ENCODE assay signal across 8 cellular contexts in genomic region chr3:56988874-56989433, GRCh38.
DNase-seq lines count a peak whose midpoint lies in the region; ATAC-seq and TF ChIP-seq lines count a peak whose summit lies in the region.

No MANE protein-coding gene starts in this region.

- H3K9me3 ChIP-seq in DOHH2 (ENCODE audit: control insufficient read depth, insufficient read depth, low read length) (no peaks in the 10 kb centered on the region), thoracic aorta (no peaks in the 10 kb centered on the region)

- no peak overlapping the region for H3K27ac Mint-ChIP-seq in activated T-helper 2 cell treated with anti-CD3 and anti-CD28 coated beads, Interferon-gamma antibody, Interleukin-2, Interleukin-4, amounts not matched to agents 10 μg/mL and 5 μg/mL and 100 μg/mL, durations not matched to agents 14 hours and 24 hours and 36 hours

- intact Hi-C loops in activated T-helper 2 cell treated with anti-CD3 and anti-CD28 coated beads, Interferon-gamma antibody, Interleukin-2, Interleukin-4, amounts not matched to agents 10 μg/mL and 5 μg/mL and 100 μg/mL, durations not matched to agents 14 hours and 24 hours and 36 hours (cut with micrococcal nuclease), result loop anchor here (1.0 kb wide), 2 partner anchors 189 to 287 kb away; no protein-coding TSS in a partner anchor

- H3K27ac ChIP-seq in DOHH2 (ENCODE audit: low read depth, low read length), result no peak overlapping the region
- H3K27ac ChIP-seq in foreskin keratinocyte, result no peak overlapping the region
- no peak overlapping the region for H3K27ac ChIP-seq in thoracic aorta

- no peaks in the 10 kb centered on the region for H3K9me2 ChIP-seq in DOHH2 (replicated peaks; ENCODE audit: control insufficient read depth, low read length)

- H4K20me1 ChIP-seq in DOHH2 (ENCODE audit: control insufficient read depth, insufficient read depth, low read depth, low read length), result no peaks in the 10 kb centered on the region

- peak; percentile 69 for ATAC-seq in foreskin keratinocyte
- no peak for ATAC-seq in thoracic aorta (ENCODE audit: insufficient number of reproducible peaks, low FRiP score, low read depth)
- no peak for ATAC-seq in GM18520 (IDR thresholded peaks at IDR 0.05; ENCODE audit: unreplicated experiment)

- H3K4me2 ChIP-seq in DOHH2 (ENCODE audit: low read length), result no peak overlapping the region

- H3F3A ChIP-seq in DOHH2 (ENCODE audit: control insufficient read depth, insufficient read depth), result no peaks in the 10 kb centered on the region

- no peak overlapping the region for H3K4me3 Mint-ChIP-seq in activated T-helper 2 cell treated with anti-CD3 and anti-CD28 coated beads, Interferon-gamma antibody, Interleukin-2, Interleukin-4, amounts not matched to agents 10 μg/mL and 5 μg/mL and 100 μg/mL, durations not matched to agents 14 hours and 24 hours and 36 hours (ENCODE audit: low read depth)

- no peak for DNase-seq in LNCaP clone FGC (ENCODE audit: low read depth)
- peak; percentile 75 to 77 for DNase-seq in SHP77 (lab: John Stamatoyannopoulos, UW)
- DNase-seq in activated T-helper 2 cell treated with anti-CD3 and anti-CD28 coated beads, Interferon-gamma antibody, Interleukin-2, Interleukin-4, amounts not matched to agents 10 μg/mL and 5 μg/mL and 100 μg/mL, durations not matched to agents 14 hours and 24 hours and 36 hours (ENCODE audit: low spot score), result peak; percentile 44
- peak in 1 of 2 donors; percentile 47 for DNase-seq in foreskin keratinocyte
- DNase-seq in occipital lobe (lab: John Stamatoyannopoulos, UW), result peak; percentile 70
- DNase-seq in thoracic aorta (ENCODE audit: low spot score), result no peak

- H3K4me3 ChIP-seq in DOHH2 (ENCODE audit: low read length), result no peak overlapping the region
- H3K4me3 ChIP-seq in LNCaP clone FGC (ENCODE audit: low read depth, low read length), result no peak overlapping the region
- no peak overlapping the region for H3K4me3 ChIP-seq in thoracic aorta

- H3K79me2 ChIP-seq in DOHH2 (ENCODE audit: control insufficient read depth, low read length), result no peaks in the 10 kb centered on the region

- peaks cover 28% of the 10 kb centered on the region for H3K4me1 Mint-ChIP-seq in activated T-helper 2 cell treated with anti-CD3 and anti-CD28 coated beads, Interferon-gamma antibody, Interleukin-2, Interleukin-4, amounts not matched to agents 10 μg/mL and 5 μg/mL and 100 μg/mL, durations not matched to agents 14 hours and 24 hours and 36 hours (ENCODE audit: low read depth)

- H3K27me3 ChIP-seq in DOHH2 (ENCODE audit: control insufficient read depth, low read length) (peaks cover 20% of the 10 kb centered on the region), foreskin keratinocyte (no peaks in the 10 kb centered on the region), thoracic aorta (replicated peaks; ENCODE audit: insufficient read depth) (no peaks in the 10 kb centered on the region)

- H3K4me1 ChIP-seq in DOHH2 (ENCODE audit: control insufficient read depth, low read length), result no peaks in the 10 kb centered on the region
- no peaks in the 10 kb centered on the region for H3K4me1 ChIP-seq in foreskin keratinocyte
- H3K4me1 ChIP-seq in thoracic aorta (ENCODE audit: control insufficient read depth in 1 of 2, low read depth in 2 of 2), result peaks cover 10 to 18% of the 10 kb centered on the region in 2 donors

- H3K36me3 ChIP-seq in DOHH2 (ENCODE audit: control insufficient read depth, low read length) (no peaks in the 10 kb centered on the region), thoracic aorta (no peaks in the 10 kb centered on the region)

- H3K36me3 Mint-ChIP-seq in activated T-helper 2 cell treated with anti-CD3 and anti-CD28 coated beads, Interferon-gamma antibody, Interleukin-2, Interleukin-4, amounts not matched to agents 10 μg/mL and 5 μg/mL and 100 μg/mL, durations not matched to agents 14 hours and 24 hours and 36 hours (ENCODE audit: low read depth), result no peaks in the 10 kb centered on the region

- H3K9me3 Mint-ChIP-seq in activated T-helper 2 cell treated with anti-CD3 and anti-CD28 coated beads, Interferon-gamma antibody, Interleukin-2, Interleukin-4, amounts not matched to agents 10 μg/mL and 5 μg/mL and 100 μg/mL, durations not matched to agents 14 hours and 24 hours and 36 hours, result no peaks in the 10 kb centered on the region

- TF ChIP-seq CTCF in DOHH2 (IDR thresholded peaks at IDR 0.05; ENCODE audit: low read depth, low read length, poor library complexity, severe bottlenecking) (peak; percentile 84), LNCaP clone FGC (IDR thresholded peaks at IDR 0.05; ENCODE audit: control insufficient read depth, extremely low read depth, insufficient read depth) (peak; percentile 73), foreskin keratinocyte (conservative IDR thresholded peaks at IDR 0.05) (peak; percentile 94), thoracic aorta (IDR thresholded peaks at IDR 0.05) (peak; percentile 87)

- H3K27me3 Mint-ChIP-seq in activated T-helper 2 cell treated with anti-CD3 and anti-CD28 coated beads, Interferon-gamma antibody, Interleukin-2, Interleukin-4, amounts not matched to agents 10 μg/mL and 5 μg/mL and 100 μg/mL, durations not matched to agents 14 hours and 24 hours and 36 hours (ENCODE audit: low read depth), result peaks cover 24% of the 10 kb centered on the region

Comparison
In these comparisons a context has a peak if more than half of its experiments do, and no peak if none do; other contexts are left out.
1. DNase-seq: peak in SHP77 (2 of 2), activated T-helper 2 cell treated with anti-CD3 and anti-CD28 coated beads, Interferon-gamma antibody, Interleukin-2, Interleukin-4, amounts not matched to agents 10 μg/mL and 5 μg/mL and 100 μg/mL, durations not matched to agents 14 hours and 24 hours and 36 hours (single experiment) and occipital lobe (single experiment); none in LNCaP clone FGC (single experiment) and thoracic aorta (single experiment).
2. Peak in every context shown above with its lines, with median percentiles within 50 percentile points of each other: CTCF ChIP-seq.